ENCODE assay signal across 1 cellular context in the genomic region with DNA sequence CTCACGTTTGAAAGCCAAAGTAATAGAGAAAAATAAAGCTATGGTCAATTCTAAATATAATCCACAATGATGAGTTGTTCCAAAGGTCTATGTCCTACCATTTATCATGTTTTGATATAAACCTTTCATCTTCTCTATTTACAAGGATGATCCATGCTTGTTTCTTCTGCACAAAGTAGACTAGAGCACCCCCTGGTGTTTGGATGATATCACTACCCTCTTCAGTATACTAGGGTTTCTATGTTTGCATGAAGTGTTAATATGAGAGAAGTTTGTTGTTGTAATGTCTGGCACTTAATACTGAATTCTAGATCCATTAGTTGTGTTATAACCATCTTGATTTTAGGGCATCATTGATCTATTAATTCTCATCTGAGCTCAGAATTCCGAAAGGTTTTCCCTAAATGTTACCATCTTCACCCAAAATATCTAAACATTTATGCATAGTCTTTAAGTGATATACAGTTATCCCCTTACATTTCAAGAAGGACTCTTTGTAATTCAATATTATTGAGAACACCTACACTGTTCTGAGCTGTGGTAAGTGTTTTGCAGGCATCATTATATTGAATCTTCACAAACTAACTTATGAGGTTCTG.
TF ChIP-seq lines count a peak whose summit lies in the region.

No MANE protein-coding gene starts in this region.

TF ChIP-seq in WTC11, 78 proteins besides CTCF, POLR2A, EP300 and RAD21 (continued from another document):
- TF ChIP-seq, protein P1, sequence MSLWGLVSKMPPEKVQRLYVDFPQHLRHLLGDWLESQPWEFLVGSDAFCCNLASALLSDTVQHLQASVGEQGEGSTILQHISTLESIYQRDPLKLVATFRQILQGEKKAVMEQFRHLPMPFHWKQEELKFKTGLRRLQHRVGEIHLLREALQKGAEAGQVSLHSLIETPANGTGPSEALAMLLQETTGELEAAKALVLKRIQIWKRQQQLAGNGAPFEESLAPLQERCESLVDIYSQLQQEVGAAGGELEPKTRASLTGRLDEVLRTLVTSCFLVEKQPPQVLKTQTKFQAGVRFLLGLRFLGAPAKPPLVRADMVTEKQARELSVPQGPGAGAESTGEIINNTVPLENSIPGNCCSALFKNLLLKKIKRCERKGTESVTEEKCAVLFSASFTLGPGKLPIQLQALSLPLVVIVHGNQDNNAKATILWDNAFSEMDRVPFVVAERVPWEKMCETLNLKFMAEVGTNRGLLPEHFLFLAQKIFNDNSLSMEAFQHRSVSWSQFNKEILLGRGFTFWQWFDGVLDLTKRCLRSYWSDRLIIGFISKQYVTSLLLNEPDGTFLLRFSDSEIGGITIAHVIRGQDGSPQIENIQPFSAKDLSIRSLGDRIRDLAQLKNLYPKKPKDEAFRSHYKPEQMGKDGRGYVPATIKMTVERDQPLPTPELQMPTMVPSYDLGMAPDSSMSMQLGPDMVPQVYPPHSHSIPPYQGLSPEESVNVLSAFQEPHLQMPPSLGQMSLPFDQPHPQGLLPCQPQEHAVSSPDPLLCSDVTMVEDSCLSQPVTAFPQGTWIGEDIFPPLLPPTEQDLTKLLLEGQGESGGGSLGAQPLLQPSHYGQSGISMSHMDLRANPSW (CRISPR knock-in tag; conservative IDR thresholded peaks at IDR 0.05; ENCODE audit: low read depth), result no peak
- TF ChIP-seq, protein P2, sequence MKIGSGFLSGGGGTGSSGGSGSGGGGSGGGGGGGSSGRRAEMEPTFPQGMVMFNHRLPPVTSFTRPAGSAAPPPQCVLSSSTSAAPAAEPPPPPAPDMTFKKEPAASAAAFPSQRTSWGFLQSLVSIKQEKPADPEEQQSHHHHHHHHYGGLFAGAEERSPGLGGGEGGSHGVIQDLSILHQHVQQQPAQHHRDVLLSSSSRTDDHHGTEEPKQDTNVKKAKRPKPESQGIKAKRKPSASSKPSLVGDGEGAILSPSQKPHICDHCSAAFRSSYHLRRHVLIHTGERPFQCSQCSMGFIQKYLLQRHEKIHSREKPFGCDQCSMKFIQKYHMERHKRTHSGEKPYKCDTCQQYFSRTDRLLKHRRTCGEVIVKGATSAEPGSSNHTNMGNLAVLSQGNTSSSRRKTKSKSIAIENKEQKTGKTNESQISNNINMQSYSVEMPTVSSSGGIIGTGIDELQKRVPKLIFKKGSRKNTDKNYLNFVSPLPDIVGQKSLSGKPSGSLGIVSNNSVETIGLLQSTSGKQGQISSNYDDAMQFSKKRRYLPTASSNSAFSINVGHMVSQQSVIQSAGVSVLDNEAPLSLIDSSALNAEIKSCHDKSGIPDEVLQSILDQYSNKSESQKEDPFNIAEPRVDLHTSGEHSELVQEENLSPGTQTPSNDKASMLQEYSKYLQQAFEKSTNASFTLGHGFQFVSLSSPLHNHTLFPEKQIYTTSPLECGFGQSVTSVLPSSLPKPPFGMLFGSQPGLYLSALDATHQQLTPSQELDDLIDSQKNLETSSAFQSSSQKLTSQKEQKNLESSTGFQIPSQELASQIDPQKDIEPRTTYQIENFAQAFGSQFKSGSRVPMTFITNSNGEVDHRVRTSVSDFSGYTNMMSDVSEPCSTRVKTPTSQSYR (CRISPR knock-in tag; IDR thresholded peaks at IDR 0.05), result no peak
- TF ChIP-seq ZNF263 (CRISPR knock-in tag; IDR thresholded peaks at IDR 0.05; ENCODE audit: low read depth) (no peak), ESRRA (CRISPR knock-in tag; IDR thresholded peaks at IDR 0.05; ENCODE audit: borderline replicate concordance) (no peak), TEAD4 (CRISPR knock-in tag; IDR thresholded peaks at IDR 0.05) (no peak), PRRX2 (CRISPR knock-in tag; IDR thresholded peaks at IDR 0.05) (no peak), TCF7 (CRISPR knock-in tag; IDR thresholded peaks at IDR 0.05; ENCODE audit: low read depth) (no peak)
